ENCODE assay signal across 13 cellular contexts in the genomic region with DNA sequence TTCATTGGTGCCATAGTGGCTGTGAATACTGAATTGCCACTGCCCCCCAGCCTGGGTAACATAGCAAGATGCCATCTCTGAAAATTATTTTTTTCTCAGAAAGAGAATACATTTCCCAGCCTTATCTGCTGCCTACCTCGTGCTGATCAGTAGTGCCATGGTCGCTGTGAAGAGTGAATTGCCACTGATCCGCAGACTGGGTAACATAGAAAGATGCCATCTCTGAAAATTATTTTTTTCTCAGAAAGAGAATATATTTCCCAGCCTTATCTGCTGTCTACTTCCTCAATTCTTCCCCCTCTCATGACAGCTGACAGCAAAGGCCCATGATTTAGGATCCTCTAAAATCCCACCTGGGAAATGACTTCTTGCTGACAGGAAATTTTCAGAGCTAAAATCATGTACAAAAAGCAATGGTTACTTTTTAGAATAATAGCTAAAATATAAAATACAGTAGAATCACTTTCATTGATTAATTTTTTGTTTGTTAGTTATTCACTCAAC.
"Had no signal": no experiment of that assay in that cellular context is flagged by ENCODE, and none has a peak within 500 bp of the region (broad histone marks: within the 10 kb centered on the region; RNA-seq: fewer than 3 reads in every experiment).

No MANE protein-coding gene starts in this region.

- ATAC-seq: activated CD4-positive, alpha-beta T cell treated with anti-CD3 and anti-CD28 coated beads for 36 hours; activated naive CD4-positive, alpha-beta T cell treated with anti-CD3 and anti-CD28 coated beads, Interleukin-2, amount 50 U/mL, for 72 hours; heart right ventricle had no signal

- H3K36me3 Mint-ChIP-seq: activated naive CD4-positive, alpha-beta T cell treated with anti-CD3 and anti-CD28 coated beads, Interleukin-2, amount 50 U/mL, for 72 hours had no signal

- H3K4me1 Mint-ChIP-seq: activated CD4-positive, alpha-beta T cell treated with anti-CD3 and anti-CD28 coated beads for 36 hours; nephron had no signal

- H3K4me1 ChIP-seq: adrenal gland, breast epithelium, esophagus squamous epithelium had no signal

- DNase-seq: activated CD4-positive, alpha-beta T cell treated with anti-CD3 and anti-CD28 coated beads for 36 hours; activated CD4-positive, alpha-beta T cell treated with anti-CD3 and anti-CD28 coated beads, Interleukin-2, amount 50 U/mL, for 48 hours; activated gamma-delta T cell; adrenal gland; esophagus squamous epithelium; heart right ventricle; nucleus accumbens; stimulated activated naive CD4-positive, alpha-beta T cell had no signal

- H3K9me3 ChIP-seq: adrenal gland, breast epithelium, esophagus squamous epithelium, heart right ventricle had no signal

- H3K4me3 Mint-ChIP-seq: activated CD4-positive, alpha-beta T cell treated with anti-CD3 and anti-CD28 coated beads for 36 hours; nephron; T-helper 2 cell treated with Interferon-gamma antibody and Interleukin-4, amounts not matched to agents 5 μg/mL and 100 μg/mL, for 36 hours had no signal

- H3K27ac Mint-ChIP-seq: activated CD4-positive, alpha-beta T cell treated with anti-CD3 and anti-CD28 coated beads for 36 hours; activated naive CD4-positive, alpha-beta T cell treated with anti-CD3 and anti-CD28 coated beads, Interleukin-2, amount 50 U/mL, for 72 hours; nephron; T-helper 2 cell treated with Interferon-gamma antibody and Interleukin-4, amounts not matched to agents 5 μg/mL and 100 μg/mL, for 36 hours had no signal

- H3K27me3 ChIP-seq: adrenal gland, breast epithelium, esophagus squamous epithelium, heart right ventricle had no signal

- H3K27ac ChIP-seq: adrenal gland, breast epithelium, coronary artery, esophagus squamous epithelium, heart right ventricle had no signal

- H3K36me3 ChIP-seq: adrenal gland, breast epithelium, esophagus squamous epithelium, heart right ventricle had no signal

- H3K9me3 Mint-ChIP-seq: nephron had no signal

- H3K4me3 ChIP-seq: adrenal gland, breast epithelium, coronary artery, esophagus squamous epithelium, heart right ventricle had no signal

- H3K27me3 Mint-ChIP-seq: activated CD4-positive, alpha-beta T cell treated with anti-CD3 and anti-CD28 coated beads for 36 hours had no signal
